Comparison of ENCODE assay signal across 1 cellular context in the genomic region with DNA sequence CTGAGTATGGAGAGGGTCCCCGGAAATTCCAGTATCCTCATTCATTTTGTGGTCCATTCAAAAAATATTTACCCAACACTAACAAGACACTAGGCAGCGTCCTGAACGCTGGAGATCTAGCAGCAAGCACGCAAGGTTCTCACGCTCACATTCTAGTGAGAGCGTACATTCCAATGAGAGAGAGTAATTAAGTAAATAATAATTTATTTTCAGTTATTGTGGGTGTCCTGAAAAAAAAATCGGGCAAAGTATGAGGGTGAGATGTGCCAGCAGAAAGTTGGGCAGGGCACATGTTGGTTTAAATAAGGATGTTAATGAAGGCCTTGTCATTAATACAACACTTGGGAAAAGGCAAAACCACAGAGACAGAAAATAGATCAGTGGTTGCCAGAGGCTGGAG.
TF ChIP-seq lines count a peak whose summit lies in the region.

No MANE protein-coding gene starts in this region.

TF ChIP-seq in IMR-90, 13 proteins besides CTCF, POLR2A, EP300 and RAD21:
- TF ChIP-seq RFX5 (IDR thresholded peaks at IDR 0.05; ENCODE audit: low read depth, low read length) (no peak), MXI1 (IDR thresholded peaks at IDR 0.05; ENCODE audit: borderline replicate concordance, low read depth, low read length) (no peak)
- TF ChIP-seq, protein P1, sequence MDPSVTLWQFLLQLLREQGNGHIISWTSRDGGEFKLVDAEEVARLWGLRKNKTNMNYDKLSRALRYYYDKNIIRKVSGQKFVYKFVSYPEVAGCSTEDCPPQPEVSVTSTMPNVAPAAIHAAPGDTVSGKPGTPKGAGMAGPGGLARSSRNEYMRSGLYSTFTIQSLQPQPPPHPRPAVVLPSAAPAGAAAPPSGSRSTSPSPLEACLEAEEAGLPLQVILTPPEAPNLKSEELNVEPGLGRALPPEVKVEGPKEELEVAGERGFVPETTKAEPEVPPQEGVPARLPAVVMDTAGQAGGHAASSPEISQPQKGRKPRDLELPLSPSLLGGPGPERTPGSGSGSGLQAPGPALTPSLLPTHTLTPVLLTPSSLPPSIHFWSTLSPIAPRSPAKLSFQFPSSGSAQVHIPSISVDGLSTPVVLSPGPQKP (IDR thresholded peaks at IDR 0.05; ENCODE audit: borderline replicate concordance, low read depth, low read length) = no peak
